Comparison of ENCODE assay signal across 20 cellular contexts in genomic region chr2:31294230-31294629, GRCh38.
"Had no signal": no experiment of that assay in that cellular context is flagged by ENCODE, and none has a peak within 500 bp of the region (broad histone marks: within the 10 kb centered on the region; RNA-seq: fewer than 3 reads in every experiment).

No MANE protein-coding gene starts in this region.

- H3K4me3 ChIP-seq: dorsolateral prefrontal cortex, gastroesophageal sphincter, heart right ventricle, lung, spleen, thyroid gland had no signal

- H3K36me3 Mint-ChIP-seq: activated naive CD4-positive, alpha-beta T cell treated with anti-CD3 and anti-CD28 coated beads, Interleukin-2, amount 10 ng/mL, durations not matched to agents 7 days and 5 days; immature natural killer cell had no signal

- H3K9me3 ChIP-seq: gastroesophageal sphincter, heart right ventricle, spleen, thyroid gland had no signal

- H3K4me1 Mint-ChIP-seq: activated naive CD4-positive, alpha-beta T cell treated with anti-CD3 and anti-CD28 coated beads, Interleukin-2, amount 10 ng/mL, durations not matched to agents 7 days and 5 days; immature natural killer cell; nephron had no signal

- H3K4me1 ChIP-seq: thyroid gland had no signal

- DNase-seq: activated CD4-positive, alpha-beta T cell treated with anti-CD3 and anti-CD28 coated beads, Interleukin-2, amount 50 U/mL, for 1 hour; activated CD8-positive, alpha-beta memory T cell treated with anti-CD3 and anti-CD28 coated beads, Interleukin-2, amount 50 U/mL, for 4 hours; activated naive CD4-positive, alpha-beta T cell treated with anti-CD3 and anti-CD28 coated beads, Interleukin-2, amount 10 ng/mL, durations not matched to agents 7 days and 5 days; activated naive CD8-positive, alpha-beta T cell treated with anti-CD3 and anti-CD28 coated beads, Interleukin-2, amount 50 U/mL, for 24 hours; activated T-cell treated with anti-CD3 and anti-CD28 coated beads, Interleukin-2, amount 50 U/mL, for 4 hours; caudate nucleus; dorsolateral prefrontal cortex; heart right ventricle; immature natural killer cell; left colon; midbrain; spleen; stimulated activated naive B cell treated with anti-CD40 and anti-IgM and Interleukin-4, amounts not matched to agents 10 μg/mL and 1 μg/mL and 100 μg/mL, for 72 hours; T-helper 1 cell; thyroid gland had no signal

- H3K36me3 ChIP-seq: gastroesophageal sphincter, heart right ventricle, spleen, thyroid gland had no signal

- H3K27me3 ChIP-seq: dorsolateral prefrontal cortex, gastroesophageal sphincter, heart right ventricle, spleen, thyroid gland had no signal

- H3K27ac ChIP-seq: gastroesophageal sphincter, heart right ventricle, parathyroid adenoma, spleen, thyroid gland had no signal

- H3K4me3 Mint-ChIP-seq: activated naive CD4-positive, alpha-beta T cell treated with anti-CD3 and anti-CD28 coated beads, Interleukin-2, amount 10 ng/mL, durations not matched to agents 7 days and 5 days; activated naive CD8-positive, alpha-beta T cell treated with anti-CD3 and anti-CD28 coated beads, Interleukin-2, amount 50 U/mL, for 24 hours; activated T-cell treated with anti-CD3 and anti-CD28 coated beads, Interleukin-2, amount 50 U/mL, for 4 hours; immature natural killer cell; nephron; stimulated activated naive B cell treated with anti-CD40 and anti-IgM and Interleukin-4, amounts not matched to agents 10 μg/mL and 1 μg/mL and 100 μg/mL, for 72 hours had no signal

- H3K9me3 Mint-ChIP-seq: activated naive CD4-positive, alpha-beta T cell treated with anti-CD3 and anti-CD28 coated beads, Interleukin-2, amount 10 ng/mL, durations not matched to agents 7 days and 5 days; activated naive CD8-positive, alpha-beta T cell treated with anti-CD3 and anti-CD28 coated beads, Interleukin-2, amount 50 U/mL, for 24 hours; activated T-cell treated with anti-CD3 and anti-CD28 coated beads, Interleukin-2, amount 50 U/mL, for 4 hours; immature natural killer cell; nephron; stimulated activated naive B cell treated with anti-CD40 and anti-IgM and Interleukin-4, amounts not matched to agents 10 μg/mL and 1 μg/mL and 100 μg/mL, for 72 hours had no signal

- H3K27me3 Mint-ChIP-seq: activated naive CD8-positive, alpha-beta T cell treated with anti-CD3 and anti-CD28 coated beads, Interleukin-2, amount 50 U/mL, for 24 hours; stimulated activated naive B cell treated with anti-CD40 and anti-IgM and Interleukin-4, amounts not matched to agents 10 μg/mL and 1 μg/mL and 100 μg/mL, for 72 hours had no signal

- H3K27ac Mint-ChIP-seq: activated naive CD4-positive, alpha-beta T cell treated with anti-CD3 and anti-CD28 coated beads, Interleukin-2, amount 10 ng/mL, durations not matched to agents 7 days and 5 days; activated naive CD8-positive, alpha-beta T cell treated with anti-CD3 and anti-CD28 coated beads, Interleukin-2, amount 50 U/mL, for 24 hours; immature natural killer cell; nephron; stimulated activated naive B cell treated with anti-CD40 and anti-IgM and Interleukin-4, amounts not matched to agents 10 μg/mL and 1 μg/mL and 100 μg/mL, for 72 hours had no signal

- ATAC-seq: activated CD4-positive, CD25-positive, alpha-beta regulatory T cell treated with anti-CD3 and anti-CD28 coated beads, Interleukin-2, amount 50 U/mL, for 24 hours; activated naive CD8-positive, alpha-beta T cell treated with anti-CD3 and anti-CD28 coated beads, Interleukin-2, amount 50 U/mL, for 24 hours; activated T-cell treated with anti-CD3 and anti-CD28 coated beads, Interleukin-2, amount 50 U/mL, for 4 hours; gastroesophageal sphincter; left colon; stimulated activated naive B cell treated with anti-CD40 and anti-IgM and Interleukin-4, amounts not matched to agents 10 μg/mL and 1 μg/mL and 100 μg/mL, for 72 hours had no signal
